In genomic region chr6:142935553-142936517, GRCh38 we compare ENCODE assay signal across 11 cellular contexts. TPM values are rescaled to one million over a fixed set of nuclear protein-coding genes. Genes with fewer than 3 reads are reported as not detected.
DNase-seq lines count a peak whose midpoint lies in the region; ATAC-seq and TF ChIP-seq lines count a peak whose summit lies in the region.
"Had no signal": no experiment of that assay in that cellular context is flagged by ENCODE, and none has a peak within 500 bp of the region (broad histone marks: within the 10 kb centered on the region; RNA-seq: fewer than 3 reads in every experiment).

No MANE protein-coding gene starts in this region.

- no peak overlapping the region for H3K27ac ChIP-seq in foreskin keratinocyte
- H3K27ac ChIP-seq: A549, cardiac muscle cell had no signal

- no peaks in the 10 kb centered on the region for H3K9me3 Mint-ChIP-seq in T-helper 2 cell treated with Interferon-gamma antibody and Interleukin-4, amounts not matched to agents 5 μg/mL and 100 μg/mL, for 36 hours
- H3K9me3 Mint-ChIP-seq in stimulated activated memory B cell treated with anti-CD40 and anti-IgM and Interleukin-4, amounts not matched to agents 10 μg/mL and 1 μg/mL and 100 μg/mL, for 72 hours, result no peaks in the 10 kb centered on the region

- H3K27me3 ChIP-seq in foreskin keratinocyte, result no peaks in the 10 kb centered on the region
- H3K27me3 ChIP-seq: cardiac muscle cell had no signal

- peaks cover 11% of the 10 kb centered on the region for H3K4me1 ChIP-seq in foreskin keratinocyte
- H3K4me1 ChIP-seq: A549 had no signal

- H3K27ac Mint-ChIP-seq in T-helper 2 cell treated with Interferon-gamma antibody and Interleukin-4, amounts not matched to agents 5 μg/mL and 100 μg/mL, for 36 hours, result peak overlapping the region; percentile 81
- peak overlapping the region; percentile 89 for H3K27ac Mint-ChIP-seq in stimulated activated memory B cell treated with anti-CD40 and anti-IgM and Interleukin-4, amounts not matched to agents 10 μg/mL and 1 μg/mL and 100 μg/mL, for 72 hours

- H3K4me1 Mint-ChIP-seq in T-helper 2 cell treated with Interferon-gamma antibody and Interleukin-4, amounts not matched to agents 5 μg/mL and 100 μg/mL, for 36 hours (ENCODE audit: low read depth), result peaks cover 68% of the 10 kb centered on the region
- peaks cover 66% of the 10 kb centered on the region for H3K4me1 Mint-ChIP-seq in stimulated activated memory B cell treated with anti-CD40 and anti-IgM and Interleukin-4, amounts not matched to agents 10 μg/mL and 1 μg/mL and 100 μg/mL, for 72 hours

- peak; percentile 51 for ATAC-seq in HG02884 (IDR thresholded peaks at IDR 0.05; ENCODE audit: unreplicated experiment)
- ATAC-seq in stimulated activated memory B cell treated with anti-CD40 and anti-IgM and Interleukin-4, amounts not matched to agents 10 μg/mL and 1 μg/mL and 100 μg/mL, for 72 hours, result peak; percentile 84
- ATAC-seq in foreskin keratinocyte, result no peak
- ATAC-seq: A549 had no signal

- H3K36me3 Mint-ChIP-seq in T-helper 2 cell treated with Interferon-gamma antibody and Interleukin-4, amounts not matched to agents 5 μg/mL and 100 μg/mL, for 36 hours (ENCODE audit: low read depth), result peaks cover 17% of the 10 kb centered on the region
- H3K36me3 Mint-ChIP-seq in stimulated activated memory B cell treated with anti-CD40 and anti-IgM and Interleukin-4, amounts not matched to agents 10 μg/mL and 1 μg/mL and 100 μg/mL, for 72 hours, result no peaks in the 10 kb centered on the region

- TF ChIP-seq CTCF in foreskin keratinocyte (conservative IDR thresholded peaks at IDR 0.05), result no peak

- no peaks in the 10 kb centered on the region for H3K27me3 Mint-ChIP-seq in T-helper 2 cell treated with Interferon-gamma antibody and Interleukin-4, amounts not matched to agents 5 μg/mL and 100 μg/mL, for 36 hours (ENCODE audit: low read depth)
- H3K27me3 Mint-ChIP-seq in stimulated activated memory B cell treated with anti-CD40 and anti-IgM and Interleukin-4, amounts not matched to agents 10 μg/mL and 1 μg/mL and 100 μg/mL, for 72 hours, result no peaks in the 10 kb centered on the region

- peak overlapping the region; percentile 79 for H3K4me3 Mint-ChIP-seq in T-helper 2 cell treated with Interferon-gamma antibody and Interleukin-4, amounts not matched to agents 5 μg/mL and 100 μg/mL, for 36 hours
- peak overlapping the region; percentile 78 for H3K4me3 Mint-ChIP-seq in stimulated activated memory B cell treated with anti-CD40 and anti-IgM and Interleukin-4, amounts not matched to agents 10 μg/mL and 1 μg/mL and 100 μg/mL, for 72 hours

- DNase-seq in activated CD4-positive, alpha-beta T cell treated with anti-CD3 and anti-CD28 coated beads for 48 hours, result peak; percentile 51
- DNase-seq in activated CD4-positive, alpha-beta T cell treated with anti-CD3 and anti-CD28 coated beads, Interleukin-2, amount 50 U/mL, for 1 hour, result no peak
- DNase-seq in T-helper 2 cell treated with Interferon-gamma antibody and Interleukin-4, amounts not matched to agents 5 μg/mL and 100 μg/mL, for 36 hours (ENCODE audit: low spot score), result no peak
- DNase-seq in foreskin keratinocyte, result no peak
- no peak for DNase-seq in H4 (ENCODE audit: low spot score)
- DNase-seq in NCI-H1694 (lab: John Stamatoyannopoulos, UW), result no peak
- DNase-seq: SK-N-SH had no signal

RNA-seq across cellular contexts. Expression of gene HIVEP2, which starts 9.1 kb away (rescaled TPM):
- total RNA-seq in foreskin keratinocyte, result 19.5 and 19.8 TPM in 2 replicates
- polyA plus RNA-seq in foreskin keratinocyte, result 2.1 and 2.5 TPM in 2 replicates
- 3.6 and 4.1 TPM in 2 replicates for total RNA-seq in H4 (2014; rRNA removed; shearing (Covaris generic))
